In genomic region chr17:40219073-40219860, GRCh38 we compare ENCODE assay signal across 8 cellular contexts. TPM values are rescaled to one million over a fixed set of nuclear protein-coding genes. Genes with fewer than 3 reads are reported as not detected.
DNase-seq lines count a peak whose midpoint lies in the region; ATAC-seq and FAIRE-seq lines count a peak whose summit lies in the region.

Gene WIPF2, plus strand, starts transcription at chr17:40219304. Its CDS starts 37,156 bp downstream, at chr17:40256460.

- peak within 1 kb of the TSS; percentile 94 for H3K27ac Mint-ChIP-seq in activated T-cell treated with anti-CD3 and anti-CD28 coated beads, Interleukin-2, amount 50 U/mL, for 72 hours
- H3K27ac Mint-ChIP-seq in naive B cell: peak within 1 kb of the TSS; percentile 99 to 100 (median 100)
- peak within 1 kb of the TSS; percentile 94 for H3K27ac Mint-ChIP-seq in stimulated activated memory B cell treated with anti-CD40 and anti-IgM and Interleukin-4, amounts not matched to agents 10 μg/mL and 1 μg/mL and 100 μg/mL, for 72 hours

- FAIRE-seq in RCC 7860 (lab: Jason Lieb, UNC): peak; percentile 35

- no peaks in the 10 kb centered on the region for H3K9me3 ChIP-seq in KOPT-K1 (ENCODE audit: insufficient read depth, low read length, poor library complexity, severe bottlenecking)

- peaks cover 38% of the 10 kb centered on the region for H3K4me1 Mint-ChIP-seq in activated T-cell treated with anti-CD3 and anti-CD28 coated beads, Interleukin-2, amount 50 U/mL, for 72 hours (ENCODE audit: low read depth)
- peaks cover 28 to 36% (median 29%) of the 10 kb centered on the region in 3 donors for H3K4me1 Mint-ChIP-seq in naive B cell
- peaks cover 43% of the 10 kb centered on the region for H3K4me1 Mint-ChIP-seq in stimulated activated memory B cell treated with anti-CD40 and anti-IgM and Interleukin-4, amounts not matched to agents 10 μg/mL and 1 μg/mL and 100 μg/mL, for 72 hours

- H3K36me3 ChIP-seq in KOPT-K1 (ENCODE audit: insufficient read depth, low read length): no peaks in the 10 kb centered on the region

- H3K27ac ChIP-seq in KOPT-K1 (ENCODE audit: low read depth, low read length, poor library complexity, severe bottlenecking): peak within 1 kb of the TSS; percentile 68

- peak within 1 kb of the TSS; percentile 90 to 96 for H3K4me3 Mint-ChIP-seq in activated T-cell treated with anti-CD3 and anti-CD28 coated beads, Interleukin-2, amount 50 U/mL, for 72 hours
- peak within 1 kb of the TSS; percentile 83 to 99 (median 92) for H3K4me3 Mint-ChIP-seq in naive B cell
- peak within 1 kb of the TSS; percentile 87 for H3K4me3 Mint-ChIP-seq in stimulated activated memory B cell treated with anti-CD40 and anti-IgM and Interleukin-4, amounts not matched to agents 10 μg/mL and 1 μg/mL and 100 μg/mL, for 72 hours

- DNase-seq in DMS53 treated with DMSO at 0.1 percent for 48 hours (lab: John Stamatoyannopoulos, UW; ENCODE audit: unreplicated experiment): peak; percentile 79
- DNase-seq in RCC 7860 (ENCODE audit: low spot score): peak; percentile 89
- DNase-seq in activated T-cell treated with anti-CD3 and anti-CD28 coated beads, Interleukin-2, amount 50 U/mL, for 72 hours: peak; percentile 98 to 99
- peak; percentile 94 for DNase-seq in fibroblast of gingiva (ENCODE audit: low read depth)
- peak; percentile 95 for DNase-seq in naive B cell

- ATAC-seq in GM21723 (IDR thresholded peaks at IDR 0.05; ENCODE audit: unreplicated experiment) (peak; percentile 83), naive B cell (ENCODE audit: low read depth in 2 of 2) (peak; percentile 79 to 82)
- ATAC-seq in activated T-cell treated with anti-CD3 and anti-CD28 coated beads, Interleukin-2, amount 50 U/mL, for 72 hours (replicated peaks in 1 of 2): peak; percentile 95
- peak; percentile 97 for ATAC-seq in stimulated activated memory B cell treated with anti-CD40 and anti-IgM and Interleukin-4, amounts not matched to agents 10 μg/mL and 1 μg/mL and 100 μg/mL, for 72 hours

- H3K9me3 Mint-ChIP-seq in activated T-cell treated with anti-CD3 and anti-CD28 coated beads, Interleukin-2, amount 50 U/mL, for 72 hours: no peaks in the 10 kb centered on the region
- H3K9me3 Mint-ChIP-seq in naive B cell: no peaks in the 10 kb centered on the region
- H3K9me3 Mint-ChIP-seq in stimulated activated memory B cell treated with anti-CD40 and anti-IgM and Interleukin-4, amounts not matched to agents 10 μg/mL and 1 μg/mL and 100 μg/mL, for 72 hours: no peaks in the 10 kb centered on the region

- no peaks in the 10 kb centered on the region for H3K27me3 Mint-ChIP-seq in activated T-cell treated with anti-CD3 and anti-CD28 coated beads, Interleukin-2, amount 50 U/mL, for 72 hours (ENCODE audit: low read depth)
- no peaks in the 10 kb centered on the region for H3K27me3 Mint-ChIP-seq in naive B cell
- H3K27me3 Mint-ChIP-seq in stimulated activated memory B cell treated with anti-CD40 and anti-IgM and Interleukin-4, amounts not matched to agents 10 μg/mL and 1 μg/mL and 100 μg/mL, for 72 hours: no peaks in the 10 kb centered on the region

- H3K36me3 Mint-ChIP-seq in activated T-cell treated with anti-CD3 and anti-CD28 coated beads, Interleukin-2, amount 50 U/mL, for 72 hours (ENCODE audit: insufficient read depth in 2 of 2): peaks cover 3 to 5% of the 10 kb centered on the region in 2 donors
- no peaks in the 10 kb centered on the region for H3K36me3 Mint-ChIP-seq in naive B cell
- peaks cover 5% of the 10 kb centered on the region for H3K36me3 Mint-ChIP-seq in stimulated activated memory B cell treated with anti-CD40 and anti-IgM and Interleukin-4, amounts not matched to agents 10 μg/mL and 1 μg/mL and 100 μg/mL, for 72 hours

RNA-seq across cellular contexts. Expression of gene WIPF2, which starts in this region (rescaled TPM):
- total RNA-seq in activated T-cell treated with anti-CD3 and anti-CD28 coated beads, Interleukin-2, amount 50 U/mL, for 72 hours: 10 to 100 TPM; 31.5 to 35.5 TPM
- 10 to 100 TPM in 3 of 6 donors, 1 to 10 TPM in 3; 2.9 to 11.4 (median 9.2) TPM for polyA plus RNA-seq in naive B cell (ENCODE audit: low read depth in 6 of 6)

Comparison
In these comparisons a context has a peak if more than half of its experiments do, and no peak if none do; other contexts are left out.
1. Peak in every context shown above with its lines: DNase-seq, ATAC-seq and H3K27ac ChIP-seq.